In the genomic region with DNA sequence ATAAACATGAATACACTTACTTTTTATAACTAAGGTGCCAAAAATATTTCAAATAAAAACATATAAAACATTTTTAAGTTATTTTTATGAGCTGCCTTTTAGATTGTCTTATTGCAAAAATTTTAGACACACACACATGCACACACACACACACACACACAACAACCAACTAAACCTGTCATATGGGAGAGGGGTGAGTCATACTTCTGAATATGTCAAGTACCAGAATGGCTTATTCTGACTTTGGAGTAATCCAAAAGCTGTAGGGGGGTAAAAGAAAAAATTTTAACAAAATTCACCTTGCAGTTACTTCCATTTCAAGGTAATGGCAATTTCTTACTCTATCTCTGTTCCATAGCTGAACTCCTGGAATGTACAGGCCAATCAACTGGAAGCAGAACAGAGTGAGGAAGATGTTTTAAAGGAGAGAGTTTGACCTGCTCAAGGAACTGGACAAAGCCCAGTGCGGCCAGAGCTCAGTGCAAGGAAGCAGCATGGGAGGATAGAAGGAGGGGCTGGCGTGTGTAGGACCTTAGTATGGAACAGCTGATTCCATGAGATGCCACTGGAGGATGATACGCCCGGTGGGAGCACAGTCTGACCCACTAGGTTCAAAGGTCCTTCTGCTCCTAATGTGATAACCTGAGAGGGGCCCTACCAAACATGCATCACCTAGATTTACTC, we compare ENCODE assay signal across 19 cellular contexts.
A peak's percentile ranks its signal among the peaks of the same experiment; 100 is the strongest.
DNase-seq lines count a peak whose midpoint lies in the region; ATAC-seq and TF ChIP-seq lines count a peak whose summit lies in the region.
"Had no signal": no experiment of that assay in that cellular context is flagged by ENCODE, and none has a peak within 500 bp of the region (broad histone marks: within the 10 kb centered on the region; RNA-seq: fewer than 3 reads in every experiment).

No MANE protein-coding gene starts in this region.

- DNase-seq in GM23248: peak; percentile 52
- peak; percentile 19 for DNase-seq in RWPE1 (ENCODE audit: low spot score)
- peak; percentile 53 to 73 for DNase-seq in fibroblast of lung (ENCODE audit: low read depth in 2 of 2)
- peak; percentile 61 for DNase-seq in retinal pigment epithelial cell (ENCODE audit: low read depth)
- no peak for DNase-seq in OCI-M1 (lab: John Stamatoyannopoulos, UW)
- no peak for DNase-seq in AG20443 (ENCODE audit: low spot score)
- DNase-seq in naive thymus-derived CD4-positive, alpha-beta T cell: no peak
- DNase-seq: activated CD4-positive, alpha-beta T cell treated with anti-CD3 and anti-CD28 coated beads for 36 hours; activated naive CD4-positive, alpha-beta T cell treated with anti-CD3 and anti-CD28 coated beads for 36 hours; CD4-positive, alpha-beta T cell; effector CD4-positive, alpha-beta T cell; lower lobe of right lung; natural killer cell; NCI-H1694 treated with DMSO at 0.1 percent for 48 hours; posterior cingulate gyrus; stimulated activated naive B cell treated with anti-CD40 and anti-IgM and Interleukin-4, amounts not matched to agents 10 μg/mL and 1 μg/mL and 100 μg/mL, for 72 hours had no signal

- H3K4me2 ChIP-seq in GM23248 (ENCODE audit: unreplicated experiment) (no peak overlapping the region), fibroblast of lung (ENCODE audit: extremely low read depth, insufficient read depth, low read length) (no peak overlapping the region)
- H3K4me2 ChIP-seq: smooth muscle cell had no signal

- H3K9me3 ChIP-seq in GM23248 (ENCODE audit: low read depth) (no peaks in the 10 kb centered on the region), fibroblast of lung (ENCODE audit: control insufficient read depth, insufficient read depth, low read depth, low read length) (no peaks in the 10 kb centered on the region)
- H3K9me3 ChIP-seq in naive thymus-derived CD4-positive, alpha-beta T cell (ENCODE audit: control insufficient read depth in 2 of 3, low read length in 3 of 3): no peaks in the 10 kb centered on the region
- H3K9me3 ChIP-seq: lower lobe of right lung had no signal

- no peak overlapping the region for H3K27ac ChIP-seq in GM23248
- no peak overlapping the region for H3K27ac ChIP-seq in RWPE1
- H3K27ac ChIP-seq in fibroblast of lung (ENCODE audit: insufficient read depth, low read length): no peak overlapping the region
- H3K27ac ChIP-seq in naive thymus-derived CD4-positive, alpha-beta T cell (ENCODE audit: low read depth, low read length): no peak overlapping the region
- H3K27ac ChIP-seq: lower lobe of right lung had no signal

- H2AFZ ChIP-seq in GM23248 (no peak overlapping the region), fibroblast of lung (ENCODE audit: low read length) (no peak overlapping the region)

- in situ Hi-C loops in GM23248 (cut with MboI): no loop called here

- intact Hi-C loops in naive thymus-derived CD4-positive, alpha-beta T cell (cut with micrococcal nuclease): no loop called here

- POLR2A ChIA-PET in RWPE1 (lab: Yijun Ruan, JAX; ENCODE audit: low non-redundant PET): no interaction called here
- POLR2A ChIA-PET in naive thymus-derived CD4-positive, alpha-beta T cell (lab: Charles Lee): no interaction called here

- no peak overlapping the region for H3K4me3 Mint-ChIP-seq in naive thymus-derived CD4-positive, alpha-beta T cell
- H3K4me3 Mint-ChIP-seq: activated CD4-positive, alpha-beta T cell treated with anti-CD3 and anti-CD28 coated beads for 36 hours; activated naive CD4-positive, alpha-beta T cell treated with anti-CD3 and anti-CD28 coated beads for 36 hours; brain; CD4-positive, alpha-beta T cell; natural killer cell; stimulated activated naive B cell treated with anti-CD40 and anti-IgM and Interleukin-4, amounts not matched to agents 10 μg/mL and 1 μg/mL and 100 μg/mL, for 72 hours; type B pancreatic cell had no signal

- H3K27ac Mint-ChIP-seq in naive thymus-derived CD4-positive, alpha-beta T cell: no peak overlapping the region
- H3K27ac Mint-ChIP-seq: activated CD4-positive, alpha-beta T cell treated with anti-CD3 and anti-CD28 coated beads for 36 hours; activated naive CD4-positive, alpha-beta T cell treated with anti-CD3 and anti-CD28 coated beads for 36 hours; brain; CD4-positive, alpha-beta T cell; natural killer cell; stimulated activated naive B cell treated with anti-CD40 and anti-IgM and Interleukin-4, amounts not matched to agents 10 μg/mL and 1 μg/mL and 100 μg/mL, for 72 hours; type B pancreatic cell had no signal

- H3K36me3 Mint-ChIP-seq in naive thymus-derived CD4-positive, alpha-beta T cell: no peaks in the 10 kb centered on the region
- H3K36me3 Mint-ChIP-seq: brain, natural killer cell had no signal

- peaks cover 0 to 2% (median 0%) of the 10 kb centered on the region in 11 donors for H3K9me3 Mint-ChIP-seq in naive thymus-derived CD4-positive, alpha-beta T cell
- H3K9me3 Mint-ChIP-seq: activated naive CD4-positive, alpha-beta T cell treated with anti-CD3 and anti-CD28 coated beads for 36 hours; brain; CD4-positive, alpha-beta T cell; natural killer cell; type B pancreatic cell had no signal

- no peak overlapping the region for H3K4me3 ChIP-seq in GM23248
- H3K4me3 ChIP-seq in fibroblast of lung (replicated peaks in 1 of 4; ENCODE audit: control extremely low read depth in 1 of 4, insufficient read depth in 1 of 4, low read depth in 3 of 4, low read length in 4 of 4): no peak overlapping the region
- no peak overlapping the region for H3K4me3 ChIP-seq in retinal pigment epithelial cell (ENCODE audit: low read length)
- no peak overlapping the region for H3K4me3 ChIP-seq in naive thymus-derived CD4-positive, alpha-beta T cell (ENCODE audit: low read length)
- H3K4me3 ChIP-seq: lower lobe of right lung, smooth muscle cell had no signal

- no peak for TF ChIP-seq CTCF in RWPE1 (conservative IDR thresholded peaks at IDR 0.05; ENCODE audit: low read depth)
- TF ChIP-seq CTCF in fibroblast of lung (conservative IDR thresholded peaks at IDR 0.05 in 1 of 2, IDR thresholded peaks at IDR 0.05 in 1 of 2; ENCODE audit: low read depth in 1 of 2, low read length in 2 of 2): no peak
- no peak for TF ChIP-seq CTCF in retinal pigment epithelial cell (conservative IDR thresholded peaks at IDR 0.05; ENCODE audit: low read depth, low read length)

- H3K9ac ChIP-seq in GM23248: no peak overlapping the region
- H3K9ac ChIP-seq in fibroblast of lung (ENCODE audit: insufficient read depth, low read length): no peak overlapping the region

- WGBS in GM23248 (ENCODE audit: low coverage in 1 of 2, low lambda C conversion rate in 2 of 2, missing lambda C conversion rate in 2 of 2), 2 experiments: 88 to 91% methylated on average over 4 of the region's 4 CpGs

- H4K20me1 ChIP-seq in GM23248 (ENCODE audit: insufficient read depth) (no peaks in the 10 kb centered on the region), fibroblast of lung (ENCODE audit: control insufficient read depth, extremely low read depth, insufficient read depth, low read length) (no peaks in the 10 kb centered on the region)

- H3K27me3 ChIP-seq in GM23248 (replicated peaks; ENCODE audit: insufficient read depth) (no peaks in the 10 kb centered on the region), fibroblast of lung (ENCODE audit: control insufficient read depth, insufficient read depth, low read length) (no peaks in the 10 kb centered on the region)
- H3K27me3 ChIP-seq in naive thymus-derived CD4-positive, alpha-beta T cell (ENCODE audit: control insufficient read depth in 2 of 2, insufficient read depth in 2 of 2, low read length in 2 of 2): peaks cover 0 to 4% of the 10 kb centered on the region in 2 donors

- no peaks in the 10 kb centered on the region for H3K9me2 ChIP-seq in GM23248 (ENCODE audit: insufficient read depth)

- no peaks in the 10 kb centered on the region for H3K79me2 ChIP-seq in GM23248 (ENCODE audit: insufficient read depth)
- H3K79me2 ChIP-seq in fibroblast of lung (ENCODE audit: control insufficient read depth, insufficient read depth, low read length): no peaks in the 10 kb centered on the region

- H3K36me3 ChIP-seq in GM23248 (ENCODE audit: low read depth) (no peaks in the 10 kb centered on the region), fibroblast of lung (ENCODE audit: control insufficient read depth, insufficient read depth, low read length) (no peaks in the 10 kb centered on the region)
- H3K36me3 ChIP-seq in naive thymus-derived CD4-positive, alpha-beta T cell (ENCODE audit: control insufficient read depth in 2 of 3, insufficient read depth in 3 of 3, low read length in 3 of 3): no peaks in the 10 kb centered on the region
- H3K36me3 ChIP-seq: lower lobe of right lung had no signal

- peaks cover 4 to 17% (median 8%) of the 10 kb centered on the region in 5 donors for H3K27me3 Mint-ChIP-seq in naive thymus-derived CD4-positive, alpha-beta T cell
- H3K27me3 Mint-ChIP-seq: brain, type B pancreatic cell had no signal

- ATAC-seq in naive thymus-derived CD4-positive, alpha-beta T cell: no peak
- ATAC-seq: activated CD4-positive, alpha-beta T cell treated with anti-CD3 and anti-CD28 coated beads for 36 hours; lower lobe of right lung; natural killer cell; stimulated activated naive B cell treated with anti-CD40 and anti-IgM and Interleukin-4, amounts not matched to agents 10 μg/mL and 1 μg/mL and 100 μg/mL, for 72 hours had no signal

- H3K4me1 Mint-ChIP-seq in naive thymus-derived CD4-positive, alpha-beta T cell: no peaks in the 10 kb centered on the region
- H3K4me1 Mint-ChIP-seq: brain, natural killer cell had no signal

- CTCF ChIA-PET in RWPE1 (lab: Yijun Ruan, JAX): interaction anchor here (0.6 kb wide), 1 partner anchor 122 kb away, joined by 3 read pairs; no protein-coding TSS in a partner anchor
- CTCF ChIA-PET in naive thymus-derived CD4-positive, alpha-beta T cell (lab: Charles Lee): no interaction called here

- peaks cover 11% of the 10 kb centered on the region; the same call in 1 of the 2 replicates for H3F3A ChIP-seq in GM23248 (ENCODE audit: insufficient read depth)

- peaks cover 26% of the 10 kb centered on the region for H3K4me1 ChIP-seq in GM23248 (ENCODE audit: insufficient read depth)
- peaks cover 11% of the 10 kb centered on the region for H3K4me1 ChIP-seq in fibroblast of lung (ENCODE audit: control insufficient read depth, extremely low read depth, insufficient read depth, low read length)
- no peaks in the 10 kb centered on the region for H3K4me1 ChIP-seq in naive thymus-derived CD4-positive, alpha-beta T cell (ENCODE audit: control insufficient read depth in 2 of 2, insufficient read depth in 2 of 2, low read length in 2 of 2)

Comparison
In these comparisons a context has a peak if more than half of its experiments do, and no peak if none do; other contexts are left out.
1. DNase-seq: peak in GM23248 (single experiment), RWPE1 (single experiment), fibroblast of lung (2 of 2) and retinal pigment epithelial cell (single experiment); none in OCI-M1 (single experiment), AG20443 (single experiment) and naive thymus-derived CD4-positive, alpha-beta T cell (0 of 9).